ENCODE assay signal across 10 cellular contexts in genomic region chr3:58063424-58063823, GRCh38. TPM values are rescaled to one million over a fixed set of nuclear protein-coding genes. Genes with fewer than 3 reads are reported as not detected.
A peak's percentile ranks its signal among the peaks of the same experiment; 100 is the strongest.
DNase-seq lines count a peak whose midpoint lies in the region; ATAC-seq and TF ChIP-seq lines count a peak whose summit lies in the region.
"Had no signal": no experiment of that assay in that cellular context is flagged by ENCODE, and none has a peak within 500 bp of the region (broad histone marks: within the 10 kb centered on the region; RNA-seq: fewer than 3 reads in every experiment).

No MANE protein-coding gene starts in this region.

- no peak overlapping the region for H3K9ac ChIP-seq in mammary epithelial cell (ENCODE audit: insufficient read depth, low read length)

- H3K4me3 ChIP-seq in mammary epithelial cell (replicated peaks in 1 of 3; ENCODE audit: insufficient read depth in 1 of 3, low read depth in 2 of 3, low read length in 3 of 3) (no peak overlapping the region), lower lobe of right lung (no peak overlapping the region)

- intact Hi-C loops in mammary epithelial cell (cut with micrococcal nuclease) = no loop called here
- intact Hi-C loops in lower lobe of right lung (cut with DNase I) = no loop called here

- H3K36me3 ChIP-seq in mammary epithelial cell (ENCODE audit: insufficient read depth, low read length) (peaks cover 10% of the 10 kb centered on the region), lower lobe of right lung (no peaks in the 10 kb centered on the region)

- no TSS peak for BruUV-seq in mammary epithelial cell (replicated peaks; lab: Mats Ljungman, UMichigan)

- CTCF ChIA-PET in mammary epithelial cell (lab: Charles Lee; ENCODE audit: low non-redundant PET) = no interaction called here

- no peaks in the 10 kb centered on the region for H3K27me3 ChIP-seq in mammary epithelial cell (ENCODE audit: insufficient read depth, low read length)
- H3K27me3 ChIP-seq in lower lobe of right lung (ENCODE audit: low read depth) = no peaks in the 10 kb centered on the region

- DNase-seq in NCI-H69 (lab: John Stamatoyannopoulos, UW) (peak; percentile 30), mammary epithelial cell (peak; percentile 54), myocyte (ENCODE audit: low read depth) (peak; percentile 41), activated gamma-delta T cell (lab: John Stamatoyannopoulos, UW) (no peak), NCI-H1092 treated with DMSO at 0.1 percent for 48 hours (lab: John Stamatoyannopoulos, UW) (no peak), lower lobe of right lung (no peak)
- DNase-seq: activated CD8-positive, alpha-beta T cell treated with anti-CD3 and anti-CD28 coated beads, Interleukin-2, amount 10 ng/mL, durations not matched to agents 7 days and 5 days; stimulated activated CD4-positive, alpha-beta T cell treated with anti-CD3 and anti-CD28 coated beads, Interleukin-4, amount 100 ng/mL, for 1 hour had no signal

- 57% methylated on average over 2 of the region's 2 CpGs for WGBS in mammary epithelial cell (ENCODE audit: low coverage, missing lambda C conversion rate)

- peaks cover 34% of the 10 kb centered on the region for H3K4me1 ChIP-seq in mammary epithelial cell (ENCODE audit: insufficient read depth, low read length)
- H3K4me1 ChIP-seq in lower lobe of right lung = peaks cover 16% of the 10 kb centered on the region

- dilution Hi-C loops in mammary epithelial cell (cut with HindIII; ENCODE audit: low sequenced_read_pairs) = no loop called here

- H2AFZ ChIP-seq in mammary epithelial cell (ENCODE audit: low read depth, low read length) = no peak overlapping the region

- no peak overlapping the region for H3K4me2 ChIP-seq in mammary epithelial cell (ENCODE audit: insufficient read depth, low read depth, low read length)

- in situ Hi-C loops in mammary epithelial cell (cut with MboI; ENCODE audit: low sequenced_read_pairs in 2 of 2) = no loop called here

- H3K79me2 ChIP-seq in mammary epithelial cell (ENCODE audit: insufficient read depth, low read length) = peaks cover 100% of the 10 kb centered on the region

- H4K20me1 ChIP-seq in mammary epithelial cell (ENCODE audit: insufficient read depth, low read length) = peaks cover 46% of the 10 kb centered on the region

- no peak for ATAC-seq in lower lobe of right lung
- ATAC-seq in GM21447 (IDR thresholded peaks at IDR 0.05; ENCODE audit: unreplicated experiment) = no peak
- ATAC-seq: activated CD8-positive, alpha-beta T cell treated with anti-CD3 and anti-CD28 coated beads, Interleukin-2, amount 10 ng/mL, durations not matched to agents 7 days and 5 days had no signal

- H3K27ac ChIP-seq in C4-2B (peak overlapping the region; percentile 8; the same call in 1 of the 2 replicates), mammary epithelial cell (ENCODE audit: insufficient read depth, low read depth, low read length) (no peak overlapping the region), lower lobe of right lung (no peak overlapping the region)

- no peaks in the 10 kb centered on the region for H3K9me3 ChIP-seq in mammary epithelial cell (replicated peaks; ENCODE audit: insufficient read depth, low read length)
- H3K9me3 ChIP-seq in lower lobe of right lung = no peaks in the 10 kb centered on the region

- TF ChIP-seq CTCF in C4-2B (conservative IDR thresholded peaks at IDR 0.05) (no peak), mammary epithelial cell (conservative IDR thresholded peaks at IDR 0.05 in 1 of 2, IDR thresholded peaks at IDR 0.05 in 1 of 2; ENCODE audit: extremely low read depth in 1 of 2, insufficient read depth in 1 of 2, low read depth in 1 of 2, low read length in 2 of 2) (no peak), lower lobe of right lung (IDR thresholded peaks at IDR 0.05) (no peak)

RNA-seq across cellular contexts. Expression of gene FLNB, which starts 55.2 kb away (rescaled TPM):
- 1,000 to 10,000 TPM in 1 of 2 donors, 100 to 1,000 TPM in 1; 930 to 1,038 TPM for total RNA-seq in mammary epithelial cell
- polyA plus RNA-seq in mammary epithelial cell = 415 TPM
- polyA minus RNA-seq in mammary epithelial cell = 1,694 TPM
- 4.4 and 7.8 TPM in 2 replicates for total RNA-seq in myocyte
- polyA plus RNA-seq in myocyte (2012) = 50.5 TPM
- 83.3 TPM for total RNA-seq in lower lobe of right lung

Comparison
In these comparisons a context has a peak if more than half of its experiments do, and no peak if none do; other contexts are left out.
1. DNase-seq: peak in NCI-H69 (single experiment), mammary epithelial cell (single experiment) and myocyte (single experiment); none in activated gamma-delta T cell (single experiment), NCI-H1092 treated with DMSO at 0.1 percent for 48 hours (single experiment) and lower lobe of right lung (single experiment).